ENCODE assay signal across 1 cellular context in genomic region chr10:21020545-21020944, GRCh38.
A peak's percentile ranks its signal among the peaks of the same experiment; 100 is the strongest.
TF ChIP-seq lines count a peak whose summit lies in the region.

No MANE protein-coding gene starts in this region.

TF ChIP-seq in K562, 482 proteins besides CTCF, POLR2A, EP300 and RAD21 (continued from another document and continues in another):
- peak; percentile 34; the same call in 1 of the 2 replicates for TF ChIP-seq CHAMP1 (IDR thresholded peaks at IDR 0.05)
- no peak for TF ChIP-seq CTBP1 (IDR thresholded peaks at IDR 0.05; ENCODE audit: borderline replicate concordance)
- TF ChIP-seq ZNF830 (CRISPR knock-in tag; IDR thresholded peaks at IDR 0.05): no peak
- no peak for TF ChIP-seq SRSF7 (optimal IDR thresholded peaks at IDR 0.05; ENCODE audit: low read depth, low read length)
- no peak for TF ChIP-seq DPF2 (IDR thresholded peaks at IDR 0.05)
- TF ChIP-seq, protein P1, sequence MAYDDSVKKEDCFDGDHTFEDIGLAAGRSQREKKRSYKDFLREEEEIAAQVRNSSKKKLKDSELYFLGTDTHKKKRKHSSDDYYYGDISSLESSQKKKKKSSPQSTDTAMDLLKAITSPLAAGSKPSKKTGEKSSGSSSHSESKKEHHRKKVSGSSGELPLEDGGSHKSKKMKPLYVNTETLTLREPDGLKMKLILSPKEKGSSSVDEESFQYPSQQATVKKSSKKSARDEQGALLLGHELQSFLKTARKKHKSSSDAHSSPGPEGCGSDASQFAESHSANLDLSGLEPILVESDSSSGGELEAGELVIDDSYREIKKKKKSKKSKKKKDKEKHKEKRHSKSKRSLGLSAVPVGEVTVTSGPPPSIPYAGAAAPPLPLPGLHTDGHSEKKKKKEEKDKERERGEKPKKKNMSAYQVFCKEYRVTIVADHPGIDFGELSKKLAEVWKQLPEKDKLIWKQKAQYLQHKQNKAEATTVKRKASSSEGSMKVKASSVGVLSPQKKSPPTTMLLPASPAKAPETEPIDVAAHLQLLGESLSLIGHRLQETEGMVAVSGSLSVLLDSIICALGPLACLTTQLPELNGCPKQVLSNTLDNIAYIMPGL (CRISPR knock-in tag; IDR thresholded peaks at IDR 0.05): no peak
- TF ChIP-seq SP2 (IDR thresholded peaks at IDR 0.05; ENCODE audit: extremely low read depth, low read depth, low read length, poor library complexity, severe bottlenecking): no peak
- no peak for TF ChIP-seq ZBTB26 (CRISPR knock-in tag; IDR thresholded peaks at IDR 0.05)
- no peak for TF ChIP-seq ETV5 (CRISPR knock-in tag; IDR thresholded peaks at IDR 0.05; ENCODE audit: low read depth)
- TF ChIP-seq GABPB1 (CRISPR knock-in tag; IDR thresholded peaks at IDR 0.05): no peak
- TF ChIP-seq ZNF143 (CRISPR knock-in tag; IDR thresholded peaks at IDR 0.05): no peak
- TF ChIP-seq ZNF224 (CRISPR knock-in tag; IDR thresholded peaks at IDR 0.05): no peak
- TF ChIP-seq TFAP4 (CRISPR knock-in tag; IDR thresholded peaks at IDR 0.05; ENCODE audit: borderline replicate concordance): no peak
- no peak for TF ChIP-seq ZNF75A (CRISPR knock-in tag; IDR thresholded peaks at IDR 0.05)
- TF ChIP-seq ZNF699 (CRISPR knock-in tag; IDR thresholded peaks at IDR 0.05; ENCODE audit: insufficient replicate concordance): no peak
- TF ChIP-seq EHMT2 (IDR thresholded peaks at IDR 0.05): peak; percentile 93
- TF ChIP-seq RCOR1 (IDR thresholded peaks at IDR 0.05; ENCODE audit: borderline replicate concordance in 1 of 2, low read depth in 2 of 2, low read length in 2 of 2): peak in 1 of 2 experiments; percentile 32; a peak in 1 of 4 replicates
- TF ChIP-seq ZSCAN29 (IDR thresholded peaks at IDR 0.05): no peak
- TF ChIP-seq NUFIP1 (IDR thresholded peaks at IDR 0.05; ENCODE audit: partially characterized antibody): no peak
- no peak for TF ChIP-seq RBM15 (IDR thresholded peaks at IDR 0.05; ENCODE audit: insufficient read depth, low read length)
- TF ChIP-seq ATF7 (IDR thresholded peaks at IDR 0.05): 0 out of 2 replicates have a peak, but pooled peaks have one; percentile 17
- TF ChIP-seq, protein P2, sequence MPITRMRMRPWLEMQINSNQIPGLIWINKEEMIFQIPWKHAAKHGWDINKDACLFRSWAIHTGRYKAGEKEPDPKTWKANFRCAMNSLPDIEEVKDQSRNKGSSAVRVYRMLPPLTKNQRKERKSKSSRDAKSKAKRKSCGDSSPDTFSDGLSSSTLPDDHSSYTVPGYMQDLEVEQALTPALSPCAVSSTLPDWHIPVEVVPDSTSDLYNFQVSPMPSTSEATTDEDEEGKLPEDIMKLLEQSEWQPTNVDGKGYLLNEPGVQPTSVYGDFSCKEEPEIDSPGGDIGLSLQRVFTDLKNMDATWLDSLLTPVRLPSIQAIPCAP (CRISPR knock-in tag; IDR thresholded peaks at IDR 0.05; ENCODE audit: borderline replicate concordance): no peak
- TF ChIP-seq, protein P3, sequence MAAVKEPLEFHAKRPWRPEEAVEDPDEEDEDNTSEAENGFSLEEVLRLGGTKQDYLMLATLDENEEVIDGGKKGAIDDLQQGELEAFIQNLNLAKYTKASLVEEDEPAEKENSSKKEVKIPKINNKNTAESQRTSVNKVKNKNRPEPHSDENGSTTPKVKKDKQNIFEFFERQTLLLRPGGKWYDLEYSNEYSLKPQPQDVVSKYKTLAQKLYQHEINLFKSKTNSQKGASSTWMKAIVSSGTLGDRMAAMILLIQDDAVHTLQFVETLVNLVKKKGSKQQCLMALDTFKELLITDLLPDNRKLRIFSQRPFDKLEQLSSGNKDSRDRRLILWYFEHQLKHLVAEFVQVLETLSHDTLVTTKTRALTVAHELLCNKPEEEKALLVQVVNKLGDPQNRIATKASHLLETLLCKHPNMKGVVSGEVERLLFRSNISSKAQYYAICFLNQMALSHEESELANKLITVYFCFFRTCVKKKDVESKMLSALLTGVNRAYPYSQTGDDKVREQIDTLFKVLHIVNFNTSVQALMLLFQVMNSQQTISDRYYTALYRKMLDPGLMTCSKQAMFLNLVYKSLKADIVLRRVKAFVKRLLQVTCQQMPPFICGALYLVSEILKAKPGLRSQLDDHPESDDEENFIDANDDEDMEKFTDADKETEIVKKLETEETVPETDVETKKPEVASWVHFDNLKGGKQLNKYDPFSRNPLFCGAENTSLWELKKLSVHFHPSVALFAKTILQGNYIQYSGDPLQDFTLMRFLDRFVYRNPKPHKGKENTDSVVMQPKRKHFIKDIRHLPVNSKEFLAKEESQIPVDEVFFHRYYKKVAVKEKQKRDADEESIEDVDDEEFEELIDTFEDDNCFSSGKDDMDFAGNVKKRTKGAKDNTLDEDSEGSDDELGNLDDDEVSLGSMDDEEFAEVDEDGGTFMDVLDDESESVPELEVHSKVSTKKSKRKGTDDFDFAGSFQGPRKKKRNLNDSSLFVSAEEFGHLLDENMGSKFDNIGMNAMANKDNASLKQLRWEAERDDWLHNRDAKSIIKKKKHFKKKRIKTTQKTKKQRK (IDR thresholded peaks at IDR 0.05; ENCODE audit: borderline replicate concordance, low read depth, low read length): no peak
- TF ChIP-seq NFRKB (IDR thresholded peaks at IDR 0.05; ENCODE audit: low read depth): 0 out of 2 replicates have a peak, but pooled peaks have one; percentile 58
- TF ChIP-seq C11orf30 (IDR thresholded peaks at IDR 0.05; ENCODE audit: low read depth): no peak
- TF ChIP-seq TOE1 (IDR thresholded peaks at IDR 0.05; ENCODE audit: borderline replicate concordance): 0 out of 2 replicates have a peak, but pooled peaks have one; percentile 26
- TF ChIP-seq TOE1 (CRISPR knock-in tag; IDR thresholded peaks at IDR 0.05; ENCODE audit: borderline replicate concordance, low read depth): no peak
- TF ChIP-seq KDM1A (IDR thresholded peaks at IDR 0.05): no peak
- TF ChIP-seq YY1 (IDR thresholded peaks at IDR 0.05; ENCODE audit: borderline replicate concordance in 1 of 3, control insufficient read depth in 1 of 3, extremely low read depth in 1 of 3, insufficient read depth in 3 of 3, insufficient read length in 1 of 3, insufficient replicate concordance in 2 of 3, low read depth in 1 of 3, low read length in 2 of 3): peak; percentile 50 to 94 (median 72)
- no peak for TF ChIP-seq NFE2L1 (tag; IDR thresholded peaks at IDR 0.05; ENCODE audit: borderline replicate concordance, low read depth)
- no peak for TF ChIP-seq PHF8 (IDR thresholded peaks at IDR 0.05; ENCODE audit: borderline replicate concordance, low read length)
- 0 out of 3 replicates have a peak, but pooled peaks of 1 of the 2 experiments have one; percentile 39 for TF ChIP-seq CBX3 (IDR thresholded peaks at IDR 0.05; ENCODE audit: borderline replicate concordance in 1 of 2, low read length in 2 of 2)
- no peak for TF ChIP-seq SMAD3 (CRISPR knock-in tag; conservative IDR thresholded peaks at IDR 0.05)
- no peak for TF ChIP-seq FOXM1 (IDR thresholded peaks at IDR 0.05; ENCODE audit: low read depth)
- TF ChIP-seq FOXM1 (CRISPR knock-in tag; IDR thresholded peaks at IDR 0.05; ENCODE audit: low read depth): no peak
- TF ChIP-seq ZC3H11A (IDR thresholded peaks at IDR 0.05; ENCODE audit: low read depth, low read length): peak; percentile 79
- no peak for TF ChIP-seq SMARCA4 (IDR thresholded peaks at IDR 0.05)
- TF ChIP-seq ETV1 (tag; conservative IDR thresholded peaks at IDR 0.05; ENCODE audit: low read depth): no peak
- TF ChIP-seq PHF20 (IDR thresholded peaks at IDR 0.05; ENCODE audit: partially characterized antibody): no peak
- no peak for TF ChIP-seq CBFA2T2 (conservative IDR thresholded peaks at IDR 0.05)
- no peak for TF ChIP-seq ZNF589 (CRISPR knock-in tag; IDR thresholded peaks at IDR 0.05; ENCODE audit: low read depth)
- no peak for TF ChIP-seq FOXJ3 (CRISPR knock-in tag; IDR thresholded peaks at IDR 0.05)
- TF ChIP-seq ELF4 (CRISPR knock-in tag; IDR thresholded peaks at IDR 0.05): no peak
- TF ChIP-seq ARID3B (CRISPR knock-in tag; IDR thresholded peaks at IDR 0.05; ENCODE audit: borderline replicate concordance): no peak
- TF ChIP-seq TAF9B (IDR thresholded peaks at IDR 0.05; ENCODE audit: partially characterized antibody): no peak
- no peak for TF ChIP-seq GABPB2 (CRISPR knock-in tag; conservative IDR thresholded peaks at IDR 0.05)
- TF ChIP-seq, protein P4, sequence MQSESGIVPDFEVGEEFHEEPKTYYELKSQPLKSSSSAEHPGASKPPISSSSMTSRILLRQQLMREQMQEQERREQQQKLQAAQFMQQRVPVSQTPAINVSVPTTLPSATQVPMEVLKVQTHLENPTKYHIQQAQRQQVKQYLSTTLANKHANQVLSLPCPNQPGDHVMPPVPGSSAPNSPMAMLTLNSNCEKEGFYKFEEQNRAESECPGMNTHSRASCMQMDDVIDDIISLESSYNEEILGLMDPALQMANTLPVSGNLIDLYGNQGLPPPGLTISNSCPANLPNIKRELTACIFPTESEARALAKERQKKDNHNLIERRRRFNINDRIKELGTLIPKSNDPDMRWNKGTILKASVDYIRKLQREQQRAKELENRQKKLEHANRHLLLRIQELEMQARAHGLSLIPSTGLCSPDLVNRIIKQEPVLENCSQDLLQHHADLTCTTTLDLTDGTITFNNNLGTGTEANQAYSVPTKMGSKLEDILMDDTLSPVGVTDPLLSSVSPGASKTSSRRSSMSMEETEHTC (IDR thresholded peaks at IDR 0.05): no peak
- TF ChIP-seq EZH2 (IDR thresholded peaks at IDR 0.05; ENCODE audit: borderline replicate concordance, low read depth, low read length): no peak
- no peak for TF ChIP-seq ZKSCAN1 (IDR thresholded peaks at IDR 0.05; ENCODE audit: low read depth, low read length)
- TF ChIP-seq ZBTB9 (CRISPR knock-in tag; IDR thresholded peaks at IDR 0.05): no peak
- TF ChIP-seq HCFC1 (IDR thresholded peaks at IDR 0.05; ENCODE audit: low read depth, low read length): no peak
- TF ChIP-seq JUND (IDR thresholded peaks at IDR 0.05; ENCODE audit: borderline replicate concordance, low read depth, low read length): 0 out of 2 replicates have a peak, but pooled peaks have one; percentile 3
- TF ChIP-seq JUND (tag; IDR thresholded peaks at IDR 0.05; ENCODE audit: borderline replicate concordance, low read depth, low read length): no peak; the same call in 2 of the 3 replicates
- TF ChIP-seq SMARCB1 (IDR thresholded peaks at IDR 0.05; ENCODE audit: insufficient read length, low read depth): no peak
- TF ChIP-seq KLF16 (IDR thresholded peaks at IDR 0.05): peak; percentile 48
